1 cellular context compared by ENCODE assay signal in the genomic region with DNA sequence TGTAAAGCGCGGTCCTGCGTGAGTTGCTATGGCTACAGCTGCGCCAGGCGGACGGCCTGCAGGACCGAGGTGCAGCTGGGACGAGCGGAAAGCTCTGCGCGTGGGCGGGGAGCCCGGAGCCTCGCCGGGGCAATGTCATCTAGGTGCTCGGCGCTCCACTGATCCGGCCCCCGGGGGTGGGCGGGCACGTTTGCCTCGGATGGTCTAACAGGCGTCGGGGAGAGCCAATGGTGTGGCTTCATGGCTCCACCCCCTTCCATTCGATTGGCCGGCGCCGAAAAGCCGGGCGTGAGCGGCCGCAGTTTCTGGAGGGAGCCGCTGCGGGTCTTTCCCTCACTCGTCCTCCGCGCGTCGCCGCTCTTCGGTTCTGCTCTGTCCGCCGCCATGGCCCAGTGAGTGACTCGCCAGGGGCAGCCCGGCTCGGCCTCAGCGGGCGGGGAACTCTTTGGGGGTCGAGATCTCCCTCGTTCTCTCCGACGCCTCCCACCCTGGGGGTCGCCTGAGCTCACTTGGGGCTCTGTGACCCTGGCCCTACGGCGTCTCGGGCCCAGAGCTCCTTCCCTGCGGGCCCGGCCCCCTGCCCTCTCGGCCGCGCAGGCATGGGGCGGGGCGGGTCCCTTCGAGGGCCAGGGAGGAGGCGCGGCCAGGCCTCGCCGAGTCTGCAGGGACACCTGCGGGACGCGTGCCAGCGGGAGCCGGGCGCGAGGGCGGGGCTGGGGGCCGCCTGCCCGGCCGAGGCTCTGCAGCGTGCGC.
A peak's percentile ranks its signal among the peaks of the same experiment; 100 is the strongest.
TF ChIP-seq lines count a peak whose summit lies in the region.

Gene PGD, plus strand, starts transcription at position 331 of the 753 bp plus-strand sequence. Its CDS starts 54 bp downstream, at position 385.

TF ChIP-seq in HepG2, 621 proteins besides CTCF, POLR2A, EP300 and RAD21 (continued from another document):
- TF ChIP-seq THAP9 (CRISPR knock-in tag; IDR thresholded peaks at IDR 0.05; ENCODE audit: borderline replicate concordance) (peak; percentile 84; the same call in 1 of the 2 replicates), SP2 (CRISPR knock-in tag; IDR thresholded peaks at IDR 0.05) (peak; percentile 99), ZFP1 (CRISPR knock-in tag; IDR thresholded peaks at IDR 0.05) (no peak; the same call in 1 of the 2 replicates), ZSCAN29 (CRISPR knock-in tag; conservative IDR thresholded peaks at IDR 0.05) (peak; percentile 87; the same call in 1 of the 2 replicates), ZNF768 (CRISPR knock-in tag; IDR thresholded peaks at IDR 0.05) (peak; percentile 73), ZFP37 (CRISPR knock-in tag; IDR thresholded peaks at IDR 0.05; ENCODE audit: borderline replicate concordance) (no peak), KDM2A (CRISPR knock-in tag; IDR thresholded peaks at IDR 0.05; ENCODE audit: borderline replicate concordance, low read depth) (peak; percentile 94; the same call in 1 of the 2 replicates), DR1 (CRISPR knock-in tag; IDR thresholded peaks at IDR 0.05) (no peak; the same call in 1 of the 2 replicates), ZNF83 (CRISPR knock-in tag; IDR thresholded peaks at IDR 0.05; ENCODE audit: borderline replicate concordance) (no peak), TBX3 (IDR thresholded peaks at IDR 0.05; ENCODE audit: borderline replicate concordance) (no peak), ZNF350 (CRISPR knock-in tag; IDR thresholded peaks at IDR 0.05; ENCODE audit: borderline replicate concordance, low read depth) (peak; percentile 95; the same call in 1 of the 2 replicates), KLF6 (CRISPR knock-in tag; IDR thresholded peaks at IDR 0.05) (peak; percentile 90)
- TF ChIP-seq, protein P1, sequence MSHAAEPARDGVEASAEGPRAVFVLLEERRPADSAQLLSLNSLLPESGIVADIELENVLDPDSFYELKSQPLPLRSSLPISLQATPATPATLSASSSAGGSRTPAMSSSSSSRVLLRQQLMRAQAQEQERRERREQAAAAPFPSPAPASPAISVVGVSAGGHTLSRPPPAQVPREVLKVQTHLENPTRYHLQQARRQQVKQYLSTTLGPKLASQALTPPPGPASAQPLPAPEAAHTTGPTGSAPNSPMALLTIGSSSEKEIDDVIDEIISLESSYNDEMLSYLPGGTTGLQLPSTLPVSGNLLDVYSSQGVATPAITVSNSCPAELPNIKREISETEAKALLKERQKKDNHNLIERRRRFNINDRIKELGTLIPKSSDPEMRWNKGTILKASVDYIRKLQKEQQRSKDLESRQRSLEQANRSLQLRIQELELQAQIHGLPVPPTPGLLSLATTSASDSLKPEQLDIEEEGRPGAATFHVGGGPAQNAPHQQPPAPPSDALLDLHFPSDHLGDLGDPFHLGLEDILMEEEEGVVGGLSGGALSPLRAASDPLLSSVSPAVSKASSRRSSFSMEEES (CRISPR knock-in tag; IDR thresholded peaks at IDR 0.05): peak; percentile 42; the same call in 1 of the 2 replicates
- TF ChIP-seq, protein P2, sequence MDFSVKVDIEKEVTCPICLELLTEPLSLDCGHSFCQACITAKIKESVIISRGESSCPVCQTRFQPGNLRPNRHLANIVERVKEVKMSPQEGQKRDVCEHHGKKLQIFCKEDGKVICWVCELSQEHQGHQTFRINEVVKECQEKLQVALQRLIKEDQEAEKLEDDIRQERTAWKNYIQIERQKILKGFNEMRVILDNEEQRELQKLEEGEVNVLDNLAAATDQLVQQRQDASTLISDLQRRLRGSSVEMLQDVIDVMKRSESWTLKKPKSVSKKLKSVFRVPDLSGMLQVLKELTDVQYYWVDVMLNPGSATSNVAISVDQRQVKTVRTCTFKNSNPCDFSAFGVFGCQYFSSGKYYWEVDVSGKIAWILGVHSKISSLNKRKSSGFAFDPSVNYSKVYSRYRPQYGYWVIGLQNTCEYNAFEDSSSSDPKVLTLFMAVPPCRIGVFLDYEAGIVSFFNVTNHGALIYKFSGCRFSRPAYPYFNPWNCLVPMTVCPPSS (IDR thresholded peaks at IDR 0.05): no peak
